ENCODE assay signal across 8 cellular contexts in the genomic region with DNA sequence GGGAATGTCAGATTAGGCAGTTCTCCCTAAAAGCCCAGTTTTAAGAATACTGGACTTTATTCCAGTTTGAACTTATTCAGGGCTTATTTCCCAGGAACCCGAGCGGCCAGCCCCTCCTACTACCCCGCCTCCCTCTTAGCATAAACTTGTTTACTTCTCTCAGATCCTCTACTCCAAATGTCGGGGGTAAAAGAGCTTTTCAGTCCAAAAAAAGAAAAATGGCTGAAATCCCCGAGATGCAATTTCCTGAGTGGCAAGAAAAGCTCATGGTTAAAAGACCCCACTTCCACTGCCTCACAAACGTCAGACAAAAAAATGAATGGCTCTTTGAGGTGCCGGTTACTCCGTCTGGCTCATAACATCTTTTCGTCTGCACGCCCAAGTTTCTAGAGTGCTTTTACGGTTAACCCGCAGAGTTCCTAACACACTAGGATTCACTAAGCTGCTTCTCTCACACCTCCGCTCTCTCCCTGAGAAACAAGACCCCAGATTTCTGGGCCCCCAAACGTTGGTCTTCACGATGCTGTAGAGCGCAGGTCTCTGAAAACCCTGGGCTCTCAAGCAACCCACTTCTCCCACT. TPM values are rescaled to one million over a fixed set of nuclear protein-coding genes. Genes with fewer than 3 reads are reported as not detected.
DNase-seq lines count a peak whose midpoint lies in the region; ATAC-seq and TF ChIP-seq lines count a peak whose summit lies in the region.

No MANE protein-coding gene starts in this region.

- H3K4me3 ChIP-seq in CD8-positive, alpha-beta T cell (ENCODE audit: low read depth, low read length), result peak overlapping the region; percentile 67
- H3K4me3 ChIP-seq in GM23248 (peak overlapping the region; percentile 98), OCI-LY3 (ENCODE audit: low read length) (peak overlapping the region; percentile 90), kidney epithelial cell (ENCODE audit: low read depth, low read length) (peak overlapping the region; percentile 74)

- POLR2A ChIA-PET in CD8-positive, alpha-beta T cell (lab: Charles Lee), result interaction anchor here (0.9 to 2.5 kb wide), 5 partner anchors 10 to 424 kb away, joined by 3 to 12 read pairs (median 5); a partner anchor contains a TSS

- no peak overlapping the region for H3K4me3 Mint-ChIP-seq in CD8-positive, alpha-beta T cell
- no peak overlapping the region for H3K4me3 Mint-ChIP-seq in stimulated activated effector memory CD8-positive, alpha-beta T cell treated with anti-CD3 and anti-CD28 coated beads, Interleukin-12 subunit alpha, Interleukin-12 subunit beta, amount 100 ng/mL, for 72 hours

- H3K4me2 ChIP-seq in GM23248 (ENCODE audit: unreplicated experiment) (peak overlapping the region; percentile 95), OCI-LY3 (ENCODE audit: low read length) (peak overlapping the region; percentile 89)

- H3K4me1 Mint-ChIP-seq in CD8-positive, alpha-beta T cell (ENCODE audit: low read depth), result peaks cover 13% of the 10 kb centered on the region
- no peaks in the 10 kb centered on the region for H3K4me1 Mint-ChIP-seq in stimulated activated effector memory CD8-positive, alpha-beta T cell treated with anti-CD3 and anti-CD28 coated beads, Interleukin-12 subunit alpha, Interleukin-12 subunit beta, amount 100 ng/mL, for 72 hours

- no peaks in the 10 kb centered on the region for H3K9me3 ChIP-seq in CD8-positive, alpha-beta T cell (ENCODE audit: low read length)
- H3K9me3 ChIP-seq in GM23248 (ENCODE audit: low read depth) (no peaks in the 10 kb centered on the region), OCI-LY3 (ENCODE audit: insufficient read depth, low read length) (no peaks in the 10 kb centered on the region)

- H3K4me1 ChIP-seq in CD8-positive, alpha-beta T cell (ENCODE audit: insufficient read depth, low read length), result peaks cover 15% of the 10 kb centered on the region
- peaks cover 18% of the 10 kb centered on the region for H3K4me1 ChIP-seq in GM23248 (ENCODE audit: insufficient read depth)
- peaks cover 3% of the 10 kb centered on the region for H3K4me1 ChIP-seq in OCI-LY3 (ENCODE audit: low read length)

- H3K9me3 Mint-ChIP-seq in CD8-positive, alpha-beta T cell, result no peaks in the 10 kb centered on the region
- no peaks in the 10 kb centered on the region for H3K9me3 Mint-ChIP-seq in stimulated activated effector memory CD8-positive, alpha-beta T cell treated with anti-CD3 and anti-CD28 coated beads, Interleukin-12 subunit alpha, Interleukin-12 subunit beta, amount 100 ng/mL, for 72 hours

- no peaks in the 10 kb centered on the region for H3K36me3 ChIP-seq in CD8-positive, alpha-beta T cell (ENCODE audit: insufficient read depth, low read length)
- peaks cover 31% of the 10 kb centered on the region for H3K36me3 ChIP-seq in GM23248 (ENCODE audit: low read depth)
- peaks cover 29% of the 10 kb centered on the region for H3K36me3 ChIP-seq in OCI-LY3 (replicated peaks; ENCODE audit: low read depth, low read length)
- no peaks in the 10 kb centered on the region for H3K36me3 ChIP-seq in kidney epithelial cell (ENCODE audit: control insufficient read depth, insufficient read depth, low read length)

- intact Hi-C loops in CD8-positive, alpha-beta T cell (cut with DNase I, micrococcal nuclease), result loop anchor here (1.0 to 2.0 kb wide), 8 partner anchors 35 to 424 kb away; a partner anchor contains a TSS

- H3K27ac ChIP-seq in CD8-positive, alpha-beta T cell (ENCODE audit: low read depth, low read length), result peak overlapping the region; percentile 42
- peak overlapping the region; percentile 71 for H3K27ac ChIP-seq in GM23248
- H3K27ac ChIP-seq in OCI-LY3 (ENCODE audit: low read length), result peak overlapping the region; percentile 82
- H3K27ac ChIP-seq in caudate nucleus (ENCODE audit: low read depth, low read length), result peak overlapping the region; percentile 98

- DNase-seq in CD8-positive, alpha-beta T cell, result peak in 3 of 7 experiments; percentile 11 to 29 (median 26)
- peak; percentile 68 for DNase-seq in GM23248
- peak in 20 of 61 donors; percentile 1 to 44 (median 19) for DNase-seq in caudate nucleus (lab: John Stamatoyannopoulos, UW)
- no peak for DNase-seq in kidney epithelial cell (ENCODE audit: low read depth)
- peak in 1 of 2 donors; percentile 55 for DNase-seq in stimulated activated effector memory CD8-positive, alpha-beta T cell treated with anti-CD3 and anti-CD28 coated beads, Interleukin-12 subunit alpha, Interleukin-12 subunit beta, amount 100 ng/mL, for 72 hours (ENCODE audit: low spot score in 2 of 2)
- no peak for DNase-seq in NCI-H1048 (lab: John Stamatoyannopoulos, UW)

- H2AFZ ChIP-seq in GM23248 (peak overlapping the region; percentile 96), OCI-LY3 (ENCODE audit: low read depth, low read length) (peak overlapping the region; percentile 91)

- WGBS in GM23248 (ENCODE audit: low coverage in 1 of 2, low lambda C conversion rate in 2 of 2, missing lambda C conversion rate in 2 of 2), 2 experiments, result 0% methylated on average over 16 of the region's 16 CpGs

- H3K27me3 ChIP-seq in CD8-positive, alpha-beta T cell (ENCODE audit: insufficient read depth, low read length), result no peaks in the 10 kb centered on the region
- no peaks in the 10 kb centered on the region for H3K27me3 ChIP-seq in GM23248 (replicated peaks; ENCODE audit: insufficient read depth)
- no peaks in the 10 kb centered on the region for H3K27me3 ChIP-seq in OCI-LY3 (ENCODE audit: low read depth, low read length)
- no peaks in the 10 kb centered on the region for H3K27me3 ChIP-seq in kidney epithelial cell (ENCODE audit: control insufficient read depth, insufficient read depth, low read length)

- TF ChIP-seq CTCF in CD8-positive, alpha-beta T cell (IDR thresholded peaks at IDR 0.05), result no peak
- no peak for TF ChIP-seq CTCF in OCI-LY3 (IDR thresholded peaks at IDR 0.05; ENCODE audit: low read depth, low read length)
- TF ChIP-seq CTCF in kidney epithelial cell (IDR thresholded peaks at IDR 0.05; ENCODE audit: insufficient read depth, low read length, poor library complexity, severe bottlenecking), result no peak

- H3F3A ChIP-seq in GM23248 (ENCODE audit: insufficient read depth), result no peaks in the 10 kb centered on the region

- no peaks in the 10 kb centered on the region for H4K20me1 ChIP-seq in GM23248 (ENCODE audit: insufficient read depth)
- H4K20me1 ChIP-seq in OCI-LY3 (ENCODE audit: insufficient read depth, low read length), result no peaks in the 10 kb centered on the region

- H3K9ac ChIP-seq in GM23248 (peak overlapping the region; percentile 94), OCI-LY3 (ENCODE audit: low read length) (peak overlapping the region; percentile 88)

- H3K9me2 ChIP-seq in GM23248 (ENCODE audit: insufficient read depth), result no peaks in the 10 kb centered on the region

- H3K36me3 Mint-ChIP-seq in CD8-positive, alpha-beta T cell, result peaks cover 23% of the 10 kb centered on the region
- H3K36me3 Mint-ChIP-seq in stimulated activated effector memory CD8-positive, alpha-beta T cell treated with anti-CD3 and anti-CD28 coated beads, Interleukin-12 subunit alpha, Interleukin-12 subunit beta, amount 100 ng/mL, for 72 hours, result peaks cover 24% of the 10 kb centered on the region

- CTCF ChIA-PET in CD8-positive, alpha-beta T cell (lab: Charles Lee), result interaction anchor here (0.8 to 2.6 kb wide), 4 partner anchors 10 to 175 kb away, joined by 3 to 7 read pairs (median 4); a partner anchor contains a TSS

- no peaks in the 10 kb centered on the region for H3K27me3 Mint-ChIP-seq in CD8-positive, alpha-beta T cell (ENCODE audit: low read depth)

- H3K27ac Mint-ChIP-seq in CD8-positive, alpha-beta T cell, result no peak overlapping the region
- no peak overlapping the region for H3K27ac Mint-ChIP-seq in stimulated activated effector memory CD8-positive, alpha-beta T cell treated with anti-CD3 and anti-CD28 coated beads, Interleukin-12 subunit alpha, Interleukin-12 subunit beta, amount 100 ng/mL, for 72 hours

- in situ Hi-C loops in GM23248 (cut with MboI), result no loop called here

- H3K79me2 ChIP-seq in GM23248 (ENCODE audit: insufficient read depth), result peaks cover 81% of the 10 kb centered on the region
- peaks cover 51% of the 10 kb centered on the region for H3K79me2 ChIP-seq in OCI-LY3 (ENCODE audit: low read length)

- ATAC-seq in CD8-positive, alpha-beta T cell, result peak; percentile 22
- ATAC-seq in stimulated activated effector memory CD8-positive, alpha-beta T cell treated with anti-CD3 and anti-CD28 coated beads, Interleukin-12 subunit alpha, Interleukin-12 subunit beta, amount 100 ng/mL, for 72 hours, result peak; percentile 14
- no peak for ATAC-seq in GM21619 (IDR thresholded peaks at IDR 0.05; ENCODE audit: unreplicated experiment)

RNA-seq across cellular contexts. Expression of a gene that starts 0.4 kb away (rescaled TPM):
- 10 to 100 TPM; 13.0 to 15.0 TPM for total RNA-seq in CD8-positive, alpha-beta T cell
- 41.7 and 49.5 TPM in 2 replicates for total RNA-seq in GM23248 (2014; rRNA removed; shearing (Covaris generic))
- polyA plus RNA-seq in GM23248 (2016; fragmentation: Nextera tagmentation; extraction: Ambion mirVana), result 59.9 and 64.7 TPM in 2 replicates
- 21.2 and 21.5 TPM in 2 replicates for total RNA-seq in kidney epithelial cell

RNA-seq across cellular contexts. Expression of a gene that starts 0.9 kb away (rescaled TPM):
- under 1 TPM in 1 of 2 experiments, not detected in 1; 0.19 TPM for total RNA-seq in CD8-positive, alpha-beta T cell
- 26.0 and 27.3 TPM in 2 replicates for total RNA-seq in GM23248 (2014; rRNA removed; shearing (Covaris generic))
- polyA plus RNA-seq in GM23248 (2016; fragmentation: Nextera tagmentation; extraction: Ambion mirVana), result 26.0 and 28.2 TPM in 2 replicates
- total RNA-seq in kidney epithelial cell, result 4.4 and 4.6 TPM in 2 replicates

RNA-seq across cellular contexts. Expression of a gene that starts 35.1 kb away (rescaled TPM):
- total RNA-seq in CD8-positive, alpha-beta T cell, result 10 to 100 TPM; 18.2 to 20.5 TPM
- 29.1 and 30.5 TPM in 2 replicates for total RNA-seq in GM23248 (2014; rRNA removed; shearing (Covaris generic))
- polyA plus RNA-seq in GM23248 (2016; fragmentation: Nextera tagmentation; extraction: Ambion mirVana), result 32.5 and 36.5 TPM in 2 replicates
- total RNA-seq in kidney epithelial cell, result 23.8 and 27.0 TPM in 2 replicates

RNA-seq across cellular contexts. Expression of a gene that starts 38.8 kb away (rescaled TPM):
- not detected for total RNA-seq in CD8-positive, alpha-beta T cell
- total RNA-seq in GM23248 (2014; rRNA removed; shearing (Covaris generic)), result not detected in 2 replicates
- polyA plus RNA-seq in GM23248 (2016; fragmentation: Nextera tagmentation; extraction: Ambion mirVana), result not detected in 2 replicates
- total RNA-seq in kidney epithelial cell, result 4.6 and 7.9 TPM in 2 replicates

Comparison
In these comparisons a context has a peak if more than half of its experiments do, and no peak if none do; other contexts are left out.
1. H3K27ac ChIP-seq: peak in every context shown above with its lines; median percentile 98 in caudate nucleus; 82 in OCI-LY3; 71 in GM23248; 42 in CD8-positive, alpha-beta T cell.